Comparison of ENCODE assay signal across 27 cellular contexts in the genomic region with DNA sequence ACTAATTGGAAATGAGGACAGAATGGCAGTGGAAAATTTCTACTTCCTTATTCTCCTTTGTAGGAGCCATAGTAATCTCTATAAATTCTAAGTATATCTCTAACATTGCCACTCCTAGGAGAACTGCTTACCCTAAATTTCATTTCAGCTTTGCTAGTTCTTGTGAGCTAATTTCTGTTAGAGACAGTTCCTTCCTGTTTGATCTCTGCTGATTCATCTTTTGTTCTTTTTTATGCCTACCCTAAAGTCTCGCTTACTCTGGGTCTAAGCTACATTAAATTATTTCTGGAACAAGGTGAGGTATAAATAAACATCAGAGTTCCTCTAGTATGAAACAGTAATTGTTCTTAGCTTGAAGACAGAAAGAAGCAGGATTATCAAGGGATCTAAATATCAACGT. TPM values are rescaled to one million over a fixed set of nuclear protein-coding genes. Genes with fewer than 3 reads are reported as not detected.
A peak's percentile ranks its signal among the peaks of the same experiment; 100 is the strongest.
DNase-seq lines count a peak whose midpoint lies in the region; FAIRE-seq and TF ChIP-seq lines count a peak whose summit lies in the region.
"Had no signal": no experiment of that assay in that cellular context is flagged by ENCODE, and none has a peak within 500 bp of the region (broad histone marks: within the 10 kb centered on the region; RNA-seq: fewer than 3 reads in every experiment).

No MANE protein-coding gene starts in this region.

- no peaks in the 10 kb centered on the region for H3K36me3 Mint-ChIP-seq in neural progenitor cell
- H3K36me3 Mint-ChIP-seq: naive B cell; stimulated activated memory B cell treated with anti-CD40 and anti-IgM and Interleukin-4, amounts not matched to agents 10 μg/mL and 1 μg/mL and 100 μg/mL, for 72 hours had no signal

- H3K4me1 Mint-ChIP-seq in neural progenitor cell: peaks cover 10% of the 10 kb centered on the region
- H3K4me1 Mint-ChIP-seq: naive B cell; stimulated activated memory B cell treated with anti-CD40 and anti-IgM and Interleukin-4, amounts not matched to agents 10 μg/mL and 1 μg/mL and 100 μg/mL, for 72 hours had no signal

- peaks cover 4% of the 10 kb centered on the region for H4K20me1 ChIP-seq in neural progenitor cell (ENCODE audit: low read depth)

- TF ChIP-seq CTCF in colonic mucosa (IDR thresholded peaks at IDR 0.05) (no peak), neural progenitor cell (IDR thresholded peaks at IDR 0.05) (no peak)

- no peaks in the 10 kb centered on the region for H3K9me3 Mint-ChIP-seq in neural progenitor cell
- H3K9me3 Mint-ChIP-seq: activated CD8-positive, alpha-beta T cell treated with anti-CD3 and anti-CD28 coated beads for 36 hours; activated naive CD8-positive, alpha-beta T cell treated with anti-CD3 and anti-CD28 coated beads for 36 hours; activated T-helper 2 cell treated with anti-CD3 and anti-CD28 coated beads, Interferon-gamma antibody, Interleukin-2, Interleukin-4, amounts not matched to agents 10 μg/mL and 5 μg/mL and 100 μg/mL, durations not matched to agents 14 hours and 24 hours and 36 hours; CD14-positive monocyte; GM23338; naive B cell; stimulated activated memory B cell treated with anti-CD40 and anti-IgM and Interleukin-4, amounts not matched to agents 10 μg/mL and 1 μg/mL and 100 μg/mL, for 72 hours; T-cell had no signal

- DNase-seq in GM19239 (ENCODE audit: insufficient read length, low spot score) (no peak), MV-4-11 (lab: John Stamatoyannopoulos, UW) (peak; percentile 38), colonic mucosa (no peak), SHP77 (lab: John Stamatoyannopoulos, UW) (no peak), neural progenitor cell (ENCODE audit: low spot score) (no peak)
- DNase-seq in activated CD8-positive, alpha-beta memory T cell treated with anti-CD3 and anti-CD28 coated beads for 24 hours: no peak
- DNase-seq: activated CD4-positive, alpha-beta T cell treated with anti-CD3 and anti-CD28 coated beads for 1 hour; activated CD8-positive, alpha-beta T cell treated with anti-CD3 and anti-CD28 coated beads for 36 hours; activated naive CD8-positive, alpha-beta T cell treated with anti-CD3 and anti-CD28 coated beads for 36 hours; aorta; Calu3; left lung; naive B cell; occipital lobe; psoas muscle; SJCRH30; stimulated activated CD4-positive, alpha-beta T cell treated with anti-CD3 and anti-CD28 coated beads, Interleukin-4, amount 100 ng/mL, for 4 hours; T-cell; upper lobe of right lung had no signal

- H3K4me1 ChIP-seq in colonic mucosa (peaks cover 6% of the 10 kb centered on the region), mucosa of rectum (ENCODE audit: control insufficient read depth in 2 of 2, insufficient read depth in 2 of 2, low read length in 2 of 2) (peaks cover 14 to 17% of the 10 kb centered on the region in 2 donors), neural progenitor cell (peaks cover 21% of the 10 kb centered on the region)
- H3K4me1 ChIP-seq: psoas muscle, SJCRH30 had no signal

- FAIRE-seq in GM19239 (lab: Jason Lieb, UNC): peak; percentile 14
- FAIRE-seq: endometrium, TTC549 had no signal

- H3K27ac ChIP-seq in colonic mucosa: peak overlapping the region; percentile 30
- peak overlapping the region; percentile 65 to 80 for H3K27ac ChIP-seq in mucosa of rectum (ENCODE audit: low read depth in 2 of 2, low read length in 2 of 2)
- no peak overlapping the region for H3K27ac ChIP-seq in neural progenitor cell
- H3K27ac ChIP-seq: cardiac muscle cell, psoas muscle, SJCRH30, upper lobe of right lung had no signal

- H3K27me3 ChIP-seq in colonic mucosa (no peaks in the 10 kb centered on the region), mucosa of rectum (ENCODE audit: control insufficient read depth in 2 of 2, insufficient read depth in 2 of 2, low read length in 2 of 2) (no peaks in the 10 kb centered on the region), neural progenitor cell (no peaks in the 10 kb centered on the region)
- H3K27me3 ChIP-seq: cardiac muscle cell, left lung, SJCRH30, upper lobe of right lung had no signal

- peaks cover 17% of the 10 kb centered on the region for H3F3A ChIP-seq in neural progenitor cell (ENCODE audit: low read depth)

- peaks cover 3% of the 10 kb centered on the region for H3K27me3 Mint-ChIP-seq in neural progenitor cell (ENCODE audit: insufficient read depth, low read depth)
- H3K27me3 Mint-ChIP-seq: activated CD8-positive, alpha-beta T cell treated with anti-CD3 and anti-CD28 coated beads for 36 hours; activated naive CD8-positive, alpha-beta T cell treated with anti-CD3 and anti-CD28 coated beads for 36 hours; naive B cell; stimulated activated memory B cell treated with anti-CD40 and anti-IgM and Interleukin-4, amounts not matched to agents 10 μg/mL and 1 μg/mL and 100 μg/mL, for 72 hours; T-cell had no signal

- no peaks in the 10 kb centered on the region for H3K79me2 ChIP-seq in neural progenitor cell (ENCODE audit: low read depth)

- no peak overlapping the region for H3K4me3 ChIP-seq in colonic mucosa
- H3K4me3 ChIP-seq in mucosa of rectum (ENCODE audit: low read length in 2 of 2): no peak overlapping the region
- no peak overlapping the region for H3K4me3 ChIP-seq in neural progenitor cell
- H3K4me3 ChIP-seq: cardiac muscle cell, GM23338, left lung, psoas muscle, SJCRH30, upper lobe of right lung had no signal

- no peak overlapping the region for H3K27ac Mint-ChIP-seq in neural progenitor cell
- H3K27ac Mint-ChIP-seq: activated CD8-positive, alpha-beta T cell treated with anti-CD3 and anti-CD28 coated beads for 36 hours; activated naive CD8-positive, alpha-beta T cell treated with anti-CD3 and anti-CD28 coated beads for 36 hours; activated T-helper 2 cell treated with anti-CD3 and anti-CD28 coated beads, Interferon-gamma antibody, Interleukin-2, Interleukin-4, amounts not matched to agents 10 μg/mL and 5 μg/mL and 100 μg/mL, durations not matched to agents 14 hours and 24 hours and 36 hours; GM23338; naive B cell; stimulated activated memory B cell treated with anti-CD40 and anti-IgM and Interleukin-4, amounts not matched to agents 10 μg/mL and 1 μg/mL and 100 μg/mL, for 72 hours; T-cell had no signal

- peak overlapping the region in 1 of 2 donors; percentile 14 for H3K9ac ChIP-seq in colonic mucosa (ENCODE audit: low read depth in 2 of 2, low read length in 2 of 2)
- peak overlapping the region in 1 of 2 donors; percentile 39 for H3K9ac ChIP-seq in mucosa of rectum (ENCODE audit: low read depth in 1 of 2, low read length in 2 of 2)
- H3K9ac ChIP-seq in neural progenitor cell: no peak overlapping the region

- intact Hi-C loops in colonic mucosa (cut with DNase I): no loop called here

- H3K4me3 Mint-ChIP-seq in neural progenitor cell: no peak overlapping the region
- H3K4me3 Mint-ChIP-seq: activated CD8-positive, alpha-beta T cell treated with anti-CD3 and anti-CD28 coated beads for 36 hours; activated naive CD8-positive, alpha-beta T cell treated with anti-CD3 and anti-CD28 coated beads for 36 hours; GM23338; naive B cell; stimulated activated memory B cell treated with anti-CD40 and anti-IgM and Interleukin-4, amounts not matched to agents 10 μg/mL and 1 μg/mL and 100 μg/mL, for 72 hours; T-cell had no signal

- no peaks in the 10 kb centered on the region for H3K9me3 ChIP-seq in colonic mucosa
- H3K9me3 ChIP-seq in mucosa of rectum (ENCODE audit: control insufficient read depth in 2 of 2, low read length in 2 of 2): no peaks in the 10 kb centered on the region
- H3K9me3 ChIP-seq in neural progenitor cell (ENCODE audit: low read depth): no peaks in the 10 kb centered on the region
- H3K9me3 ChIP-seq: left lung, psoas muscle, SJCRH30, upper lobe of right lung had no signal

- H3K4me2 ChIP-seq in neural progenitor cell: no peak overlapping the region
- H3K4me2 ChIP-seq: GM23338 had no signal

- no peak overlapping the region for H2AFZ ChIP-seq in neural progenitor cell (replicated peaks)
- H2AFZ ChIP-seq: GM23338 had no signal

- H3K36me3 ChIP-seq in colonic mucosa (no peaks in the 10 kb centered on the region), mucosa of rectum (ENCODE audit: control insufficient read depth in 2 of 2, insufficient read depth in 2 of 2, low read length in 2 of 2) (peaks cover 0 to 7% of the 10 kb centered on the region in 2 donors), neural progenitor cell (no peaks in the 10 kb centered on the region)
- H3K36me3 ChIP-seq: cardiac muscle cell, left lung, SJCRH30, upper lobe of right lung had no signal

RNA-seq across cellular contexts. Expression of gene ABHD3, which starts 25.7 kb away (rescaled TPM):
- 100 to 1,000 TPM in 1 of 2 donors, 10 to 100 TPM in 1; 69.3 to 105 TPM for total RNA-seq in colonic mucosa
- 13.5 and 21.0 TPM in 2 replicates for total RNA-seq in neural progenitor cell (ENCODE audit: low replicate concordance)
